ENCODE assay signal across 21 cellular contexts in genomic region chr10:98390406-98390805, GRCh38. TPM values are rescaled to one million over a fixed set of nuclear protein-coding genes. Genes with fewer than 3 reads are reported as not detected.
DNase-seq lines count a peak whose midpoint lies in the region; ATAC-seq lines count a peak whose summit lies in the region.
"Had no signal": no experiment of that assay in that cellular context is flagged by ENCODE, and none has a peak within 500 bp of the region (broad histone marks: within the 10 kb centered on the region; RNA-seq: fewer than 3 reads in every experiment).

No MANE protein-coding gene starts in this region.

- H3K36me3 Mint-ChIP-seq in activated naive CD8-positive, alpha-beta T cell treated with anti-CD3 and anti-CD28 coated beads, Interleukin-2, amount 10 ng/mL, durations not matched to agents 7 days and 5 days, result no peaks in the 10 kb centered on the region
- H3K36me3 Mint-ChIP-seq in activated naive CD8-positive, alpha-beta T cell treated with anti-CD3 and anti-CD28 coated beads, Interleukin-2, amount 50 U/mL, for 24 hours (ENCODE audit: low read depth), result no peaks in the 10 kb centered on the region
- H3K36me3 Mint-ChIP-seq in T-cell, result peaks cover 32% of the 10 kb centered on the region
- no peaks in the 10 kb centered on the region for H3K36me3 Mint-ChIP-seq in natural killer cell treated with Interleukin-12 subunit alpha and Interleukin-12 subunit beta and Interleukin-15 and Interleukin-18, amount 100 ng/mL, for 72 hours

- H3K27ac Mint-ChIP-seq in activated naive CD8-positive, alpha-beta T cell treated with anti-CD3 and anti-CD28 coated beads, Interleukin-2, amount 10 ng/mL, durations not matched to agents 7 days and 5 days, result peak overlapping the region; percentile 72
- H3K27ac Mint-ChIP-seq in activated naive CD8-positive, alpha-beta T cell treated with anti-CD3 and anti-CD28 coated beads, Interleukin-2, amount 50 U/mL, for 24 hours, result no peak overlapping the region
- H3K27ac Mint-ChIP-seq in T-cell, result no peak overlapping the region
- H3K27ac Mint-ChIP-seq in natural killer cell treated with Interleukin-12 subunit alpha and Interleukin-12 subunit beta and Interleukin-15 and Interleukin-18, amount 100 ng/mL, for 72 hours, result peak overlapping the region; percentile 79 to 80
- H3K27ac Mint-ChIP-seq: HFFc6 had no signal

- no peaks in the 10 kb centered on the region for H3K9me3 Mint-ChIP-seq in activated naive CD8-positive, alpha-beta T cell treated with anti-CD3 and anti-CD28 coated beads, Interleukin-2, amount 10 ng/mL, durations not matched to agents 7 days and 5 days
- H3K9me3 Mint-ChIP-seq in activated naive CD8-positive, alpha-beta T cell treated with anti-CD3 and anti-CD28 coated beads, Interleukin-2, amount 50 U/mL, for 24 hours, result no peaks in the 10 kb centered on the region
- H3K9me3 Mint-ChIP-seq in T-cell, result no peaks in the 10 kb centered on the region
- no peaks in the 10 kb centered on the region for H3K9me3 Mint-ChIP-seq in natural killer cell treated with Interleukin-12 subunit alpha and Interleukin-12 subunit beta and Interleukin-15 and Interleukin-18, amount 100 ng/mL, for 72 hours
- H3K9me3 Mint-ChIP-seq: CD4-positive, alpha-beta memory T cell; HFFc6 had no signal

- H3K4me3 Mint-ChIP-seq in activated naive CD8-positive, alpha-beta T cell treated with anti-CD3 and anti-CD28 coated beads, Interleukin-2, amount 10 ng/mL, durations not matched to agents 7 days and 5 days, result no peak overlapping the region
- H3K4me3 Mint-ChIP-seq in activated naive CD8-positive, alpha-beta T cell treated with anti-CD3 and anti-CD28 coated beads, Interleukin-2, amount 50 U/mL, for 24 hours, result no peak overlapping the region
- H3K4me3 Mint-ChIP-seq in T-cell, result peak overlapping the region in 2 of 3 donors; percentile 13 to 26
- H3K4me3 Mint-ChIP-seq in natural killer cell treated with Interleukin-12 subunit alpha and Interleukin-12 subunit beta and Interleukin-15 and Interleukin-18, amount 100 ng/mL, for 72 hours, result peak overlapping the region; percentile 77
- H3K4me3 Mint-ChIP-seq: HFFc6 had no signal

- peaks cover 16% of the 10 kb centered on the region for H3K4me1 Mint-ChIP-seq in activated naive CD8-positive, alpha-beta T cell treated with anti-CD3 and anti-CD28 coated beads, Interleukin-2, amount 10 ng/mL, durations not matched to agents 7 days and 5 days
- H3K4me1 Mint-ChIP-seq in activated naive CD8-positive, alpha-beta T cell treated with anti-CD3 and anti-CD28 coated beads, Interleukin-2, amount 50 U/mL, for 24 hours, result peaks cover 21% of the 10 kb centered on the region
- peaks cover 22 to 40% (median 23%) of the 10 kb centered on the region in 3 donors for H3K4me1 Mint-ChIP-seq in T-cell
- H3K4me1 Mint-ChIP-seq in natural killer cell treated with Interleukin-12 subunit alpha and Interleukin-12 subunit beta and Interleukin-15 and Interleukin-18, amount 100 ng/mL, for 72 hours (ENCODE audit: low read depth in 2 of 2), result peaks cover 46 to 53% of the 10 kb centered on the region in 2 donors

- H3K27me3 Mint-ChIP-seq in activated naive CD8-positive, alpha-beta T cell treated with anti-CD3 and anti-CD28 coated beads, Interleukin-2, amount 10 ng/mL, durations not matched to agents 7 days and 5 days, result no peaks in the 10 kb centered on the region
- no peaks in the 10 kb centered on the region for H3K27me3 Mint-ChIP-seq in activated naive CD8-positive, alpha-beta T cell treated with anti-CD3 and anti-CD28 coated beads, Interleukin-2, amount 50 U/mL, for 24 hours
- H3K27me3 Mint-ChIP-seq in T-cell, result no peaks in the 10 kb centered on the region
- no peaks in the 10 kb centered on the region for H3K27me3 Mint-ChIP-seq in natural killer cell treated with Interleukin-12 subunit alpha and Interleukin-12 subunit beta and Interleukin-15 and Interleukin-18, amount 100 ng/mL, for 72 hours
- H3K27me3 Mint-ChIP-seq: CD4-positive, alpha-beta memory T cell had no signal

- no peak for ATAC-seq in activated naive CD8-positive, alpha-beta T cell treated with anti-CD3 and anti-CD28 coated beads, Interleukin-2, amount 10 ng/mL, durations not matched to agents 7 days and 5 days (ENCODE audit: low read depth)
- no peak for ATAC-seq in activated naive CD8-positive, alpha-beta T cell treated with anti-CD3 and anti-CD28 coated beads, Interleukin-2, amount 50 U/mL, for 24 hours
- ATAC-seq in T-cell (replicated peaks in 1 of 4) (no peak), GM18909 (IDR thresholded peaks at IDR 0.05; ENCODE audit: poor library complexity, unreplicated experiment) (no peak)
- ATAC-seq in natural killer cell treated with Interleukin-12 subunit alpha and Interleukin-12 subunit beta and Interleukin-15 and Interleukin-18, amount 100 ng/mL, for 72 hours, result no peak
- ATAC-seq: Panc1 had no signal

- no peak for DNase-seq in activated naive CD8-positive, alpha-beta T cell treated with anti-CD3 and anti-CD28 coated beads, Interleukin-2, amount 10 ng/mL, durations not matched to agents 7 days and 5 days
- no peak for DNase-seq in activated naive CD8-positive, alpha-beta T cell treated with anti-CD3 and anti-CD28 coated beads, Interleukin-2, amount 50 U/mL, for 24 hours
- DNase-seq in T-cell (no peak), NK-92 (lab: John Stamatoyannopoulos, UW; ENCODE audit: unreplicated experiment) (no peak)
- no peak for DNase-seq in natural killer cell treated with Interleukin-12 subunit alpha and Interleukin-12 subunit beta and Interleukin-15 and Interleukin-18, amount 100 ng/mL, for 72 hours (ENCODE audit: low spot score)
- no peak for DNase-seq in stimulated activated naive CD4-positive, alpha-beta T cell treated with Interleukin-2 at 50 U/mL for 16 hours (lab: John Stamatoyannopoulos, UW)
- DNase-seq: Caco-2; CD4-positive, alpha-beta memory T cell; GDM1; GOT3; HFFc6; KBM-7; MM.1S; NCI-H1048; NCI-H1417; NCI-H1694; NCI-H2029 treated with DMSO at 0.1 percent for 48 hours; NCI-H526 treated with DMSO at 0.1 percent for 48 hours; SHP77 had no signal

- POLR2A ChIA-PET in activated naive CD8-positive, alpha-beta T cell treated with anti-CD3 and anti-CD28 coated beads, Interleukin-2, amount 10 ng/mL, durations not matched to agents 7 days and 5 days (lab: Charles Lee), result no interaction called here
- POLR2A ChIA-PET in T-cell (lab: Charles Lee), result no interaction called here

- CTCF ChIA-PET in T-cell (lab: Charles Lee), result no interaction called here

RNA-seq across cellular contexts. Expression of gene PYROXD2, which starts 24.6 kb away (rescaled TPM):
- total RNA-seq in activated naive CD8-positive, alpha-beta T cell treated with anti-CD3 and anti-CD28 coated beads, Interleukin-2, amount 10 ng/mL, durations not matched to agents 7 days and 5 days, result 10 to 100 TPM; 14.0 to 18.0 TPM
- 10 to 100 TPM; 16.4 to 27.5 (median 20.0) TPM for total RNA-seq in T-cell
- 1 to 10 TPM; 6.1 to 7.2 TPM for total RNA-seq in natural killer cell treated with Interleukin-12 subunit alpha and Interleukin-12 subunit beta and Interleukin-15 and Interleukin-18, amount 100 ng/mL, for 72 hours

RNA-seq across cellular contexts. Expression of gene HPS1, which starts 56.3 kb away (rescaled TPM):
- 10 to 100 TPM; 88.5 to 91.9 TPM for total RNA-seq in activated naive CD8-positive, alpha-beta T cell treated with anti-CD3 and anti-CD28 coated beads, Interleukin-2, amount 10 ng/mL, durations not matched to agents 7 days and 5 days
- 10 to 100 TPM; 74.7 to 99.3 (median 92.7) TPM for total RNA-seq in T-cell
- total RNA-seq in natural killer cell treated with Interleukin-12 subunit alpha and Interleukin-12 subunit beta and Interleukin-15 and Interleukin-18, amount 100 ng/mL, for 72 hours, result 100 to 1,000 TPM in 1 of 2 donors, 10 to 100 TPM in 1; 78.8 to 124 TPM

Comparison
In these comparisons a context has a peak if more than half of its experiments do, and no peak if none do; other contexts are left out.
1. H3K27ac Mint-ChIP-seq: peak in activated naive CD8-positive, alpha-beta T cell treated with anti-CD3 and anti-CD28 coated beads, Interleukin-2, amount 10 ng/mL, durations not matched to agents 7 days and 5 days (single experiment) and natural killer cell treated with Interleukin-12 subunit alpha and Interleukin-12 subunit beta and Interleukin-15 and Interleukin-18, amount 100 ng/mL, for 72 hours (2 of 2); none in activated naive CD8-positive, alpha-beta T cell treated with anti-CD3 and anti-CD28 coated beads, Interleukin-2, amount 50 U/mL, for 24 hours (single experiment) and T-cell (0 of 2).
2. H3K4me3 Mint-ChIP-seq: peak in T-cell (2 of 3) and natural killer cell treated with Interleukin-12 subunit alpha and Interleukin-12 subunit beta and Interleukin-15 and Interleukin-18, amount 100 ng/mL, for 72 hours (single experiment); none in activated naive CD8-positive, alpha-beta T cell treated with anti-CD3 and anti-CD28 coated beads, Interleukin-2, amount 10 ng/mL, durations not matched to agents 7 days and 5 days (single experiment) and activated naive CD8-positive, alpha-beta T cell treated with anti-CD3 and anti-CD28 coated beads, Interleukin-2, amount 50 U/mL, for 24 hours (single experiment).